Comparison of ENCODE assay signal across 6 cellular contexts in the genomic region with DNA sequence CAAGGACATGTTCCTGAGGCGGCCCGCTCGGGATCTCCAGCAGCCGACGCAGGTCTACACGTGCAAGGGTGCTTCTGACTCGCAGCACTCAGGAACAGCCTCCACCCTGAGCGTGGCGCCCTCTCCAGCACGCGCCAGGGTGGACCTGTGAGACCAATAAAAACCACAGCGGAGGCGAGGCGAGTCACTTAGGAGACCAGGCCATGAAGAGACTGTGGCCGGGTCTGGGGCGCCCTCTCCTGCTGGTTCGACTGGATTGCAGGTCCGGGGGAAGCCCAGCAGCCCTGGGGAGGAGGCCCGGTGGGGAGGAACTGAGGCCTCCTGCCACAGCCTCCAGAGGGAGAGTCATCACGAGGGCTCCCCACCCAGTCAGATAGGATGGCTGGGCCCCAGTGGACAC. TPM values are rescaled to one million over a fixed set of nuclear protein-coding genes. Genes with fewer than 3 reads are reported as not detected.
DNase-seq lines count a peak whose midpoint lies in the region; ATAC-seq and TF ChIP-seq lines count a peak whose summit lies in the region.
"Not testable (repeated sequence)": the region's sequence is repeated elsewhere in the genome, so short reads cannot be mapped to it uniquely, and the experiment has no call there.

No MANE protein-coding gene starts in this region.

- not testable (repeated sequence) for TF ChIP-seq CTCF in heart right ventricle (IDR thresholded peaks at IDR 0.05)

- ATAC-seq in GM18498 (IDR thresholded peaks at IDR 0.05; ENCODE audit: unreplicated experiment) (peak; percentile 24), GM21529 (IDR thresholded peaks at IDR 0.05; ENCODE audit: unreplicated experiment) (peak; percentile 26), HG03378 (IDR thresholded peaks at IDR 0.05; ENCODE audit: unreplicated experiment) (peak; percentile 31), heart right ventricle (peak; percentile 6 to 58 (median 35))
- peak; percentile 28 to 33 for ATAC-seq in activated T-cell treated with anti-CD3 and anti-CD28 coated beads, Interleukin-2, amount 50 U/mL, for 4 hours
- peak; percentile 63 for ATAC-seq in stimulated activated effector memory CD8-positive, alpha-beta T cell treated with anti-CD3 and anti-CD28 coated beads, Interleukin-12 subunit alpha, Interleukin-12 subunit beta, amount 100 ng/mL, for 72 hours

- H3K4me3 ChIP-seq in heart right ventricle, result not testable (repeated sequence)

- H3K4me3 Mint-ChIP-seq in activated T-cell treated with anti-CD3 and anti-CD28 coated beads, Interleukin-2, amount 50 U/mL, for 4 hours; stimulated activated effector memory CD8-positive, alpha-beta T cell treated with anti-CD3 and anti-CD28 coated beads, Interleukin-12 subunit alpha, Interleukin-12 subunit beta, amount 100 ng/mL, for 72 hours: not testable (repeated sequence)

- intact Hi-C loops in heart right ventricle (cut with DNase I), result not testable (repeated sequence)

- not testable (repeated sequence) for H3K27me3 ChIP-seq in heart right ventricle

- not testable (repeated sequence) for DNase-seq in activated T-cell treated with anti-CD3 and anti-CD28 coated beads, Interleukin-2, amount 50 U/mL, for 4 hours; heart right ventricle; stimulated activated effector memory CD8-positive, alpha-beta T cell treated with anti-CD3 and anti-CD28 coated beads, Interleukin-12 subunit alpha, Interleukin-12 subunit beta, amount 100 ng/mL, for 72 hours (ENCODE audit: low spot score in 2 of 2)

- WGBS in heart right ventricle, 2 donors, result no CpG with 5 or more reads among the region's 20 CpGs

- not testable (repeated sequence) for H3K27me3 Mint-ChIP-seq in activated T-cell treated with anti-CD3 and anti-CD28 coated beads, Interleukin-2, amount 50 U/mL, for 4 hours (ENCODE audit: low read depth)

- H3K9me3 Mint-ChIP-seq in activated T-cell treated with anti-CD3 and anti-CD28 coated beads, Interleukin-2, amount 50 U/mL, for 4 hours; stimulated activated effector memory CD8-positive, alpha-beta T cell treated with anti-CD3 and anti-CD28 coated beads, Interleukin-12 subunit alpha, Interleukin-12 subunit beta, amount 100 ng/mL, for 72 hours: not testable (repeated sequence)

- not testable (repeated sequence) for H3K9me3 ChIP-seq in heart right ventricle

- H3K4me1 Mint-ChIP-seq in activated T-cell treated with anti-CD3 and anti-CD28 coated beads, Interleukin-2, amount 50 U/mL, for 4 hours (ENCODE audit: low read depth); stimulated activated effector memory CD8-positive, alpha-beta T cell treated with anti-CD3 and anti-CD28 coated beads, Interleukin-12 subunit alpha, Interleukin-12 subunit beta, amount 100 ng/mL, for 72 hours: not testable (repeated sequence)

- H3K36me3 Mint-ChIP-seq in activated T-cell treated with anti-CD3 and anti-CD28 coated beads, Interleukin-2, amount 50 U/mL, for 4 hours (ENCODE audit: insufficient read depth), result not testable (repeated sequence)
- H3K36me3 Mint-ChIP-seq in stimulated activated effector memory CD8-positive, alpha-beta T cell treated with anti-CD3 and anti-CD28 coated beads, Interleukin-12 subunit alpha, Interleukin-12 subunit beta, amount 100 ng/mL, for 72 hours, result peaks cover 18% of the 10 kb centered on the region

- not testable (repeated sequence) for H3K27ac ChIP-seq in heart right ventricle

- not testable (repeated sequence) for H3K36me3 ChIP-seq in heart right ventricle

- not testable (repeated sequence) for H3K27ac Mint-ChIP-seq in stimulated activated effector memory CD8-positive, alpha-beta T cell treated with anti-CD3 and anti-CD28 coated beads, Interleukin-12 subunit alpha, Interleukin-12 subunit beta, amount 100 ng/mL, for 72 hours

- peaks cover 0 to 11% (median 4%) of the 10 kb centered on the region in 9 donors for H3K4me1 ChIP-seq in heart right ventricle

RNA-seq across cellular contexts. Expression of a gene that starts 9.0 kb away (rescaled TPM):
- 100 to 1,000 TPM; 107 to 113 (median 111) TPM for total RNA-seq in activated T-cell treated with anti-CD3 and anti-CD28 coated beads, Interleukin-2, amount 50 U/mL, for 4 hours
- 10 to 100 TPM; 47.8 to 74.1 (median 59.6) TPM for total RNA-seq in heart right ventricle
- 100 to 1,000 TPM in 1 of 2 donors, 10 to 100 TPM in 1; 54.8 to 170 TPM for polyA plus RNA-seq in heart right ventricle

RNA-seq across cellular contexts. Expression of a gene that starts 10.1 kb away (rescaled TPM):
- 1,000 to 10,000 TPM; 3,297 to 3,503 (median 3,452) TPM for total RNA-seq in activated T-cell treated with anti-CD3 and anti-CD28 coated beads, Interleukin-2, amount 50 U/mL, for 4 hours
- 1,000 to 10,000 TPM; 1,543 to 2,503 (median 1,867) TPM for total RNA-seq in heart right ventricle
- 1,000 to 10,000 TPM; 2,102 to 7,085 TPM for polyA plus RNA-seq in heart right ventricle

RNA-seq across cellular contexts. Expression of a gene that starts 13.7 kb away (rescaled TPM):
- total RNA-seq in activated T-cell treated with anti-CD3 and anti-CD28 coated beads, Interleukin-2, amount 50 U/mL, for 4 hours, result 100 to 1,000 TPM; 765 to 924 (median 866) TPM
- 100 to 1,000 TPM; 139 to 288 (median 181) TPM for total RNA-seq in heart right ventricle
- polyA plus RNA-seq in heart right ventricle, result 100 to 1,000 TPM; 368 to 442 TPM

RNA-seq across cellular contexts. Expression of a gene that starts 21.0 kb away (rescaled TPM):
- 1 to 10 TPM; 4.0 to 7.3 (median 5.1) TPM for total RNA-seq in activated T-cell treated with anti-CD3 and anti-CD28 coated beads, Interleukin-2, amount 50 U/mL, for 4 hours
- 10 to 100 TPM; 35.2 to 57.1 (median 46.9) TPM for total RNA-seq in heart right ventricle
- 10 to 100 TPM; 27.2 to 55.0 TPM for polyA plus RNA-seq in heart right ventricle

RNA-seq across cellular contexts. Expression of a gene that starts 23.2 kb away (rescaled TPM):
- 10 to 100 TPM; 37.9 to 39.3 (median 38.2) TPM for total RNA-seq in activated T-cell treated with anti-CD3 and anti-CD28 coated beads, Interleukin-2, amount 50 U/mL, for 4 hours
- 10 to 100 TPM; 28.4 to 42.6 (median 33.7) TPM for total RNA-seq in heart right ventricle
- polyA plus RNA-seq in heart right ventricle, result 100 to 1,000 TPM in 1 of 2 donors, 10 to 100 TPM in 1; 38.2 to 112 TPM
